2 cellular contexts compared by ENCODE assay signal in the genomic region with DNA sequence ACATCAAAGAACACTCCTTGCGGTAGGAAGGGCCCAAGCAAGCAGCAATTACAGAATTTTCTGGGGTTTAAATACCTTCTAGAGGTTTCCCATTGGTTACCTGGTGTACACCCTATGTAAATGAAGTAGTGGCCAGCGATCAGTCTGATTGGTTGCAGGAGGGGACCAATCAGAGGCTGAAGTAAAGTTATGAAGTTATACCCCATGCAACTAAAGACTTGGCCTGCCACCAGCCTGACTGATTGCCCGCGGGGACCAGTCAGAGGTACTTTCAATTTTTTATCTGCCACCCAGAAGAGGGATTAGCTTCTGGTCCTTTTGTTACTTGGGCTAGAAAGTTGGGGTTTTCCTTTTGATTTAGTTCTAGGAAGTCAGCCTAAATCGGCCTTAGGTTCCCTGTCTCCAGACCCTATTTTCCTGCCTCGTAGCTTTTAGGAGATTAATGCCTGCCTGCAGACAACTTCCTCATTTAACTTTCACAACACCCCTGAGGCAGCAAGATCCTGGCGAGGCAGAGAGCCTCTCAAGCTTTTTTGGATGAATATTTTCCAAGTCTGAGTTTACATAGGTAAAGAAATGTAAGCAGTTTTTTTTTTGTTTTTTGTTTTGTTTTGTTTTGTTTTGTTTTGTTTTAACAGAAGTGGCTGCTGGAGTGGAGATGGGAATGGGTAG.
TF ChIP-seq lines count a peak whose summit lies in the region.

No MANE protein-coding gene starts in this region.

TF ChIP-seq in SK-N-SH, 30 proteins besides CTCF, POLR2A, EP300 and RAD21 (continued from another document):
- TF ChIP-seq, protein P1, sequence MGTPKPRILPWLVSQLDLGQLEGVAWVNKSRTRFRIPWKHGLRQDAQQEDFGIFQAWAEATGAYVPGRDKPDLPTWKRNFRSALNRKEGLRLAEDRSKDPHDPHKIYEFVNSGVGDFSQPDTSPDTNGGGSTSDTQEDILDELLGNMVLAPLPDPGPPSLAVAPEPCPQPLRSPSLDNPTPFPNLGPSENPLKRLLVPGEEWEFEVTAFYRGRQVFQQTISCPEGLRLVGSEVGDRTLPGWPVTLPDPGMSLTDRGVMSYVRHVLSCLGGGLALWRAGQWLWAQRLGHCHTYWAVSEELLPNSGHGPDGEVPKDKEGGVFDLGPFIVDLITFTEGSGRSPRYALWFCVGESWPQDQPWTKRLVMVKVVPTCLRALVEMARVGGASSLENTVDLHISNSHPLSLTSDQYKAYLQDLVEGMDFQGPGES (IDR thresholded peaks at IDR 0.05; ENCODE audit: low read depth, low read length): no peak
- TF ChIP-seq NRF1 (IDR thresholded peaks at IDR 0.05; ENCODE audit: low read depth, low read length): no peak
- no peak for TF ChIP-seq GATA2 (CRISPR knock-in tag; IDR thresholded peaks at IDR 0.05)
- no peak for TF ChIP-seq TAF1 (IDR thresholded peaks at IDR 0.05; ENCODE audit: borderline replicate concordance, low read depth, low read length)
- no peak for TF ChIP-seq RXRA (IDR thresholded peaks at IDR 0.05; ENCODE audit: borderline replicate concordance, low read depth)
- no peak for TF ChIP-seq GABPA (IDR thresholded peaks at IDR 0.05; ENCODE audit: low read depth)
- no peak for TF ChIP-seq RFX5 (IDR thresholded peaks at IDR 0.05; ENCODE audit: low read length)
- TF ChIP-seq TEAD4 (IDR thresholded peaks at IDR 0.05; ENCODE audit: borderline replicate concordance, insufficient read depth): no peak
- no peak for TF ChIP-seq MXI1 (IDR thresholded peaks at IDR 0.05; ENCODE audit: low read depth, low read length)
- no peak for TF ChIP-seq RCOR1 (IDR thresholded peaks at IDR 0.05; ENCODE audit: low read length)

TF ChIP-seq in SK-N-SH treated with all-trans-retinoic acid at 6 μM for 48 hours, 23 proteins besides CTCF, POLR2A, EP300 and RAD21 (continued from another document):
- TF ChIP-seq, protein P2, sequence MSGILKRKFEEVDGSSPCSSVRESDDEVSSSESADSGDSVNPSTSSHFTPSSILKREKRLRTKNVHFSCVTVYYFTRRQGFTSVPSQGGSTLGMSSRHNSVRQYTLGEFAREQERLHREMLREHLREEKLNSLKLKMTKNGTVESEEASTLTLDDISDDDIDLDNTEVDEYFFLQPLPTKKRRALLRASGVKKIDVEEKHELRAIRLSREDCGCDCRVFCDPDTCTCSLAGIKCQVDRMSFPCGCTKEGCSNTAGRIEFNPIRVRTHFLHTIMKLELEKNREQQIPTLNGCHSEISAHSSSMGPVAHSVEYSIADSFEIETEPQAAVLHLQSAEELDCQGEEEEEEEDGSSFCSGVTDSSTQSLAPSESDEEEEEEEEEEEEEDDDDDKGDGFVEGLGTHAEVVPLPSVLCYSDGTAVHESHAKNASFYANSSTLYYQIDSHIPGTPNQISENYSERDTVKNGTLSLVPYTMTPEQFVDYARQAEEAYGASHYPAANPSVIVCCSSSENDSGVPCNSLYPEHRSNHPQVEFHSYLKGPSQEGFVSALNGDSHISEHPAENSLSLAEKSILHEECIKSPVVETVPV (CRISPR knock-in tag; IDR thresholded peaks at IDR 0.05): no peak
- TF ChIP-seq RARB (CRISPR knock-in tag; IDR thresholded peaks at IDR 0.05) (no peak), PATZ1 (CRISPR knock-in tag; IDR thresholded peaks at IDR 0.05; ENCODE audit: borderline replicate concordance) (no peak)
- TF ChIP-seq, protein P3, sequence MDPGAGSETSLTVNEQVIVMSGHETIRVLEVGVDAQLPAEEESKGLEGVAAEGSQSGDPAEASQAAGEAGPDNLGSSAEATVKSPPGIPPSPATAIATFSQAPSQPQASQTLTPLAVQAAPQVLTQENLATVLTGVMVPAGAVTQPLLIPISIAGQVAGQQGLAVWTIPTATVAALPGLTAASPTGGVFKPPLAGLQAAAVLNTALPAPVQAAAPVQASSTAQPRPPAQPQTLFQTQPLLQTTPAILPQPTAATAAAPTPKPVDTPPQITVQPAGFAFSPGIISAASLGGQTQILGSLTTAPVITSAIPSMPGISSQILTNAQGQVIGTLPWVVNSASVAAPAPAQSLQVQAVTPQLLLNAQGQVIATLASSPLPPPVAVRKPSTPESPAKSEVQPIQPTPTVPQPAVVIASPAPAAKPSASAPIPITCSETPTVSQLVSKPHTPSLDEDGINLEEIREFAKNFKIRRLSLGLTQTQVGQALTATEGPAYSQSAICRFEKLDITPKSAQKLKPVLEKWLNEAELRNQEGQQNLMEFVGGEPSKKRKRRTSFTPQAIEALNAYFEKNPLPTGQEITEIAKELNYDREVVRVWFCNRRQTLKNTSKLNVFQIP (CRISPR knock-in tag; IDR thresholded peaks at IDR 0.05; ENCODE audit: borderline replicate concordance, low read depth): no peak
